Comparison of ENCODE assay signal across 9 cellular contexts in the genomic region with DNA sequence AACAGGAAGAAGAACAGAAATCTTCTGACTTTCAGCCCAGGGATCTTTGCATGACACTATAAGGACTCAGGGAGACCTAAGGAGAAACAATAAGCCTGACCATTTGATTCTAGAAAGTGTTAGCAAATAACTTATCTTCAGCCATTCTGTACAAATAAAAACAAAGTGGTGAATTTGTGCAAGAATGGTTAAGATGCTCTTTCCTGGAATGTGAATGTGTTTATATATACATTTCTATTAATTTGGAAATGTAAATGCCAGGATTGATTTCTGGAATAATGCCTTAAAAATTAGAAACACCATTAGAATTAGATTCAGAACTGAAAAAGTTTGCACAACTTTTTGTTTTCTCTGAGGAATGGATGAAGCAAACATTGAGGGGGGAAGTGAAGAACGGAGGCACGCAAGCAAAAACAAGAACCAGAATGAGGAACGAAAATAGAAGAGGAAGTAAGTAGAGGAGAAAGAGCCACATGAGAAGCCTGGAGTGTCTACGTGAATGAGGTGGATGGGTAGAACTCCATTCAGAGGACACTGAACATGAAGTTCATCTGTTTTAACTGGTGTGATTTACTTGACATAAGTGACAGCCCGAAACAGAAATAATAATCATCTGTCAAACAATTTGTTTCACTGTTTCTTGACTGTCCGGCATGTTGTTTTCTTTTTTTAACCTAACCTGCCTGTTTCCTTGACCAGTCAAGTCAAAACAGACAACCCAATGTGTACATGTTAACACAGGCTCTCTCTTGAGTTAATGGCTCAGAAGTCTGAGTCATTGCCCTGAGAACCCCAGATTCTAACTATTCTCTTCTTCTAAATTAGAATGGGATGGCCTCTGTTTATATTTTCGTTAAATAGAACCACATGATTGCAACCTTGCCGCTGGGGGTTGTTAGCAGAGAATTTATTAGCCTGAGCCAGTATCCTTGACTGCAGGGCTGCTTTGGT.
A peak's percentile ranks its signal among the peaks of the same experiment; 100 is the strongest.
DNase-seq lines count a peak whose midpoint lies in the region; ATAC-seq and TF ChIP-seq lines count a peak whose summit lies in the region.
"Had no signal": no experiment of that assay in that cellular context is flagged by ENCODE, and none has a peak within 500 bp of the region (broad histone marks: within the 10 kb centered on the region; RNA-seq: fewer than 3 reads in every experiment).

No MANE protein-coding gene starts in this region.

- H3K4me1 ChIP-seq in CD4-positive, alpha-beta memory T cell (ENCODE audit: insufficient read depth, low read length), result no peaks in the 10 kb centered on the region
- H3K4me1 ChIP-seq: body of pancreas had no signal

- H3K36me3 ChIP-seq in CD4-positive, alpha-beta memory T cell (ENCODE audit: insufficient read depth, low read length), result no peaks in the 10 kb centered on the region

- H3K27me3 ChIP-seq in CD4-positive, alpha-beta memory T cell (ENCODE audit: insufficient read depth, low read length), result no peaks in the 10 kb centered on the region
- H3K27me3 ChIP-seq: body of pancreas had no signal

- no peaks in the 10 kb centered on the region for H3K27me3 Mint-ChIP-seq in CD4-positive, alpha-beta memory T cell

- H3K9me3 Mint-ChIP-seq in CD4-positive, alpha-beta memory T cell, result peaks cover 0 to 4% (median 0%) of the 10 kb centered on the region in 8 donors

- CTCF ChIA-PET in CD4-positive, alpha-beta memory T cell (lab: Charles Lee; ENCODE audit: partially characterized antibody), result no interaction called here

- intact Hi-C loops in CD4-positive, alpha-beta memory T cell (cut with micrococcal nuclease), result no loop called here

- H3K4me1 Mint-ChIP-seq in CD4-positive, alpha-beta memory T cell, result no peaks in the 10 kb centered on the region

- peak; percentile 84 for ATAC-seq in GM21526 (IDR thresholded peaks at IDR 0.05; ENCODE audit: low FRiP score, unreplicated experiment)
- ATAC-seq: body of pancreas had no signal

- no peak for TF ChIP-seq CTCF in foreskin fibroblast (IDR thresholded peaks at IDR 0.05; ENCODE audit: low read depth, low read length)

- H3K36me3 Mint-ChIP-seq in CD4-positive, alpha-beta memory T cell, result no peaks in the 10 kb centered on the region

- H3K4me3 Mint-ChIP-seq in CD4-positive, alpha-beta memory T cell, result no peak overlapping the region

- no peaks in the 10 kb centered on the region for H3K9me3 ChIP-seq in CD4-positive, alpha-beta memory T cell (ENCODE audit: control insufficient read depth in 1 of 2, low read length in 2 of 2)
- H3K9me3 ChIP-seq: body of pancreas had no signal

- no peak overlapping the region for H3K4me3 ChIP-seq in foreskin fibroblast (ENCODE audit: low read depth in 1 of 2, low read length in 2 of 2)
- no peak overlapping the region for H3K4me3 ChIP-seq in CD4-positive, alpha-beta memory T cell (ENCODE audit: low read length in 2 of 2)
- H3K4me3 ChIP-seq: body of pancreas had no signal

- no peak overlapping the region for H3K27ac Mint-ChIP-seq in CD4-positive, alpha-beta memory T cell

- POLR2A ChIA-PET in CD4-positive, alpha-beta memory T cell (lab: Charles Lee; ENCODE audit: partially characterized antibody), result no interaction called here

- DNase-seq in GM03348 (ENCODE audit: low spot score) (peak; percentile 29), HPDE6-E6E7 (ENCODE audit: extremely low spot score) (peak; percentile 75), foreskin fibroblast (peak; percentile 37 to 85), NCI-H446 (lab: John Stamatoyannopoulos, UW) (no peak), HK-2 (ENCODE audit: unreplicated experiment) (no peak), NCI-H1048 (lab: John Stamatoyannopoulos, UW) (no peak)
- DNase-seq in CD4-positive, alpha-beta memory T cell, result no peak

- no peak overlapping the region for H3K27ac ChIP-seq in CD4-positive, alpha-beta memory T cell (ENCODE audit: low read depth, low read length)

Comparison
In these comparisons a context has a peak if more than half of its experiments do, and no peak if none do; other contexts are left out.
1. DNase-seq: peak in GM03348 (single experiment), HPDE6-E6E7 (single experiment) and foreskin fibroblast (2 of 2); none in NCI-H446 (0 of 2), HK-2 (single experiment), CD4-positive, alpha-beta memory T cell (0 of 5) and NCI-H1048 (single experiment).